ENCODE assay signal across 8 cellular contexts in the genomic region with DNA sequence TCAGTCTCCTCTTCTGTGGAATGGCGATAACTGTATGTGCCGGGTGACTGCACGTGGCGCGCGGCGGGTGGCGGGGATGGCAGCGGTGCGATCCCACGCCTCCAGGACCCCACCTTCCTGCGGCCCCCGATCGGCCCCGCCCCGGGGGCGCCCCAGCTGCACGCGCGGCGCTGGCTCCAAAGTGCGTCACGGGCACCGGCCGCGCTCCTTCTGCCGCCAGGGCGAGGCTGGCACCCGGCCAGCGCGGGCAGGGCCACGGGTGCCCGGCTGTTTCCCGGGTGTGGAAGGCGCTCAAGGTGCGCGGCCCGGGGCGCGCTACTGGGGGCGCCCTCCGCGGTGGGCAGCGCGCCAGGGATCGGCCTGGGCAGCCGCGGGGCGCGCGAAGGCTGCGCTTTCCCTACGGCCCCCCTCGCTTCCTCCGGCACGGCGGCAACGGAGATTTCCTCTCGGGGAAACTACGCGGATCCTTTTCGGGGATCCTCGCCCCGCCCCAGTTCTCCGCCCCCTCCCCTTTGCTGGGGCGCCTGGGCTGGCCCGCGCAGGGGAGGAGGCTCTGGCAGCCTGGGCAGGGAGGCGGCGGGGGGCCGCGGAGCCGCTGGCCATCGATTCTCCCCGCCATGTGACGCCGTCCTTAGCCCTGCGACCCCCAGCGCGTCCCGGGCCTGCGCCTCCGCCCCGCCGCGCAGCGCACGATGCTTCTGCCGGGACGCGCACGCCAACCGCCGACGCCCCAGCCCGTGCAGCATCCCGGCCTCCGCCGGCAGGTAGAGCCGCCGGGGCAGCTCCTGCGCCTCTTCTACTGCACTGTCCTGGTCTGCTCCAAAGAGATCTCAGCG. TPM values are rescaled to one million over a fixed set of nuclear protein-coding genes. Genes with fewer than 3 reads are reported as not detected.
DNase-seq lines count a peak whose midpoint lies in the region; ATAC-seq and TF ChIP-seq lines count a peak whose summit lies in the region.

Gene EVA1C, plus strand, starts transcription at position 545 of the 836 bp plus-strand sequence. Its CDS starts 148 bp downstream, at position 693.

- peaks cover 35% of the 10 kb centered on the region for H3K4me1 ChIP-seq in CD8-positive, alpha-beta T cell (ENCODE audit: insufficient read depth, low read length)
- peaks cover 7% of the 10 kb centered on the region for H3K4me1 ChIP-seq in mesodermal cell (ENCODE audit: control insufficient read depth, insufficient read depth, low read length, poor library complexity, severe bottlenecking)

- intact Hi-C loops in CD8-positive, alpha-beta T cell (cut with DNase I, micrococcal nuclease) = loop anchor here (1.0 to 5.0 kb wide), 7 partner anchors 19 to 360 kb away; partner anchors contain the start of genes CFAP298 (in 1 of the 2), MIS18A (in 1 of the 2), PAXBP1 (in 1 of the 2) and SYNJ1 (in 1 of the 2)

- H3K4me1 Mint-ChIP-seq in CD8-positive, alpha-beta T cell (ENCODE audit: low read depth) = peaks cover 48% of the 10 kb centered on the region

- ATAC-seq in CD8-positive, alpha-beta T cell = peak; percentile 71
- ATAC-seq in GM21528 (IDR thresholded peaks at IDR 0.05; ENCODE audit: low FRiP score, unreplicated experiment) = no peak

- H3K27me3 ChIP-seq in CD8-positive, alpha-beta T cell (ENCODE audit: insufficient read depth, low read length) = no peaks in the 10 kb centered on the region

- H3K4me3 ChIP-seq in CD8-positive, alpha-beta T cell (ENCODE audit: low read depth, low read length) = peak within 1 kb of the TSS; percentile 63
- H3K4me3 ChIP-seq in mesodermal cell (ENCODE audit: extremely low read depth, insufficient read depth, low read length, poor library complexity, severe bottlenecking) = peak within 1 kb of the TSS; percentile 38

- DNase-seq in CD8-positive, alpha-beta T cell = peak; percentile 51 to 84 (median 62)
- peak; percentile 64 for DNase-seq in NCI-H2171 treated with DMSO at 0.1 percent for 48 hours (lab: John Stamatoyannopoulos, UW)
- DNase-seq in activated CD8-positive, alpha-beta memory T cell treated with anti-CD3 and anti-CD28 coated beads, Interleukin-2, amount 50 U/mL, for 48 hours = peak; percentile 85
- peak; percentile 80 for DNase-seq in stimulated activated CD8-positive, alpha-beta memory T cell treated with anti-CD3 and anti-CD28 coated beads, Interleukin-12 subunit alpha, Interleukin-12 subunit beta, amount 100 ng/mL, for 4 hours (ENCODE audit: low read depth)
- no peak for DNase-seq in cerebellar cortex (ENCODE audit: low spot score)

- H3K27ac Mint-ChIP-seq in CD8-positive, alpha-beta T cell = peak within 1 kb of the TSS; percentile 96

- POLR2A ChIA-PET in CD8-positive, alpha-beta T cell (lab: Charles Lee) = interaction anchor here (0.8 to 3.7 kb wide), 13 partner anchors 9 to 359 kb away, joined by 3 to 43 read pairs (median 4); partner anchors contain the start of genes CFAP298, PAXBP1 and URB1

- no peaks in the 10 kb centered on the region for H3K9me3 ChIP-seq in CD8-positive, alpha-beta T cell (ENCODE audit: low read length)
- no peaks in the 10 kb centered on the region for H3K9me3 ChIP-seq in mesodermal cell (ENCODE audit: control insufficient read depth, low read length)

- no peaks in the 10 kb centered on the region for H3K9me3 Mint-ChIP-seq in CD8-positive, alpha-beta T cell

- H3K36me3 ChIP-seq in CD8-positive, alpha-beta T cell (ENCODE audit: insufficient read depth, low read length) = no peaks in the 10 kb centered on the region
- no peaks in the 10 kb centered on the region for H3K36me3 ChIP-seq in mesodermal cell (ENCODE audit: control insufficient read depth, insufficient read depth, low read length)

- peak; percentile 23 for TF ChIP-seq CTCF in CD8-positive, alpha-beta T cell (IDR thresholded peaks at IDR 0.05)

- peak within 1 kb of the TSS; percentile 86 for H3K27ac ChIP-seq in CD8-positive, alpha-beta T cell (ENCODE audit: low read depth, low read length)
- H3K27ac ChIP-seq in mesodermal cell (ENCODE audit: low read depth, low read length, severe bottlenecking) = no peak within 1 kb of the TSS

- in situ Hi-C loops in endometrial microvascular endothelial cells (cut with HindIII; ENCODE audit: inconsistent ontology term, low pct_unique_long_range_greater_than_20kb, low sequenced_read_pairs) = no loop called here

- H3K27me3 Mint-ChIP-seq in CD8-positive, alpha-beta T cell (ENCODE audit: low read depth) = no peaks in the 10 kb centered on the region

- peak within 1 kb of the TSS; percentile 95 for H3K4me3 Mint-ChIP-seq in CD8-positive, alpha-beta T cell

- peaks cover 6% of the 10 kb centered on the region for H3K36me3 Mint-ChIP-seq in CD8-positive, alpha-beta T cell

- WGBS in mesodermal cell (ENCODE audit: insufficient coverage in 2 of 2), 2 experiments = 1% methylated on average over 65 to 91 of the region's 103 CpGs

- CTCF ChIA-PET in CD8-positive, alpha-beta T cell (lab: Charles Lee) = interaction anchor here (1.0 to 6.1 kb wide), 5 partner anchors 10 to 189 kb away, joined by 3 to 32 read pairs (median 4); partner anchors contain the start of gene URB1

RNA-seq across cellular contexts. Expression of gene EVA1C, which starts in this region (rescaled TPM):
- total RNA-seq in CD8-positive, alpha-beta T cell = 10 to 100 TPM in 1 of 2 experiments, 1 to 10 TPM in 1; 6.9 to 10.3 TPM
- 30.9 TPM for total RNA-seq in endometrial microvascular endothelial cells (ENCODE audit: inconsistent ontology term)
- polyA plus RNA-seq in mesodermal cell (2013, experiment 1 of 2) = not detected
- polyA plus RNA-seq in mesodermal cell (2013, experiment 2 of 2) = 0.51 TPM
